In genomic region chr12:66964629-66965028, GRCh38 we compare ENCODE assay signal across 11 cellular contexts.
A peak's percentile ranks its signal among the peaks of the same experiment; 100 is the strongest.
DNase-seq lines count a peak whose midpoint lies in the region; ATAC-seq and TF ChIP-seq lines count a peak whose summit lies in the region.
"Had no signal": no experiment of that assay in that cellular context is flagged by ENCODE, and none has a peak within 500 bp of the region (broad histone marks: within the 10 kb centered on the region; RNA-seq: fewer than 3 reads in every experiment).

No MANE protein-coding gene starts in this region.

- H3K27ac Mint-ChIP-seq in activated naive CD8-positive, alpha-beta T cell treated with anti-CD3 and anti-CD28 coated beads, Interleukin-2, amount 50 U/mL, for 24 hours, result peak overlapping the region; percentile 45

- H3K27ac ChIP-seq in right lobe of liver, result no peak overlapping the region
- H3K27ac ChIP-seq: hepatocyte, neutrophil had no signal

- 19% methylated on average over 2 of the region's 2 CpGs for WGBS in right lobe of liver (ENCODE audit: insufficient coverage, low coverage, low lambda C conversion rate, missing lambda C conversion rate)

- no peaks in the 10 kb centered on the region for H3K36me3 Mint-ChIP-seq in activated naive CD8-positive, alpha-beta T cell treated with anti-CD3 and anti-CD28 coated beads, Interleukin-2, amount 50 U/mL, for 24 hours (ENCODE audit: low read depth)

- TF ChIP-seq CTCF in GM06990 (IDR thresholded peaks at IDR 0.05; ENCODE audit: insufficient read depth, low read length, poor library complexity, severe bottlenecking), result no peak
- no peak for TF ChIP-seq CTCF in right lobe of liver (IDR thresholded peaks at IDR 0.05)

- peak; percentile 95 for ATAC-seq in activated naive CD8-positive, alpha-beta T cell treated with anti-CD3 and anti-CD28 coated beads, Interleukin-2, amount 50 U/mL, for 24 hours
- ATAC-seq in HG02623 (IDR thresholded peaks at IDR 0.05; ENCODE audit: unreplicated experiment) (no peak), right lobe of liver (no peak)

- peaks cover 29% of the 10 kb centered on the region for H3K4me1 Mint-ChIP-seq in activated naive CD8-positive, alpha-beta T cell treated with anti-CD3 and anti-CD28 coated beads, Interleukin-2, amount 50 U/mL, for 24 hours

- intact Hi-C loops in right lobe of liver (cut with DNase I), result no loop called here

- no peaks in the 10 kb centered on the region for H3K4me1 ChIP-seq in right lobe of liver

- H3K9me3 ChIP-seq in right lobe of liver, result no peaks in the 10 kb centered on the region
- H3K9me3 ChIP-seq: neutrophil had no signal

- H3K9me3 Mint-ChIP-seq in activated naive CD8-positive, alpha-beta T cell treated with anti-CD3 and anti-CD28 coated beads, Interleukin-2, amount 50 U/mL, for 24 hours, result no peaks in the 10 kb centered on the region

- DNase-seq in GM06990 (ENCODE audit: extremely low read depth, insufficient read length), result peak; percentile 4
- peak; percentile 33 for DNase-seq in T follicular helper cell (ENCODE audit: low read depth)
- DNase-seq in activated naive CD8-positive, alpha-beta T cell treated with anti-CD3 and anti-CD28 coated beads, Interleukin-2, amount 50 U/mL, for 24 hours, result peak; percentile 14
- DNase-seq in renal cortical epithelial cell (ENCODE audit: low read depth), result peak; percentile 77
- no peak for DNase-seq in DMS53 (lab: John Stamatoyannopoulos, UW)
- DNase-seq in H7, result no peak
- no peak for DNase-seq in right lobe of liver
- DNase-seq: SHP77 had no signal

- TF ChIP-seq POLR2A in right lobe of liver (IDR thresholded peaks at IDR 0.05), result no peak

- H3K27me3 ChIP-seq in GM06990 (replicated peaks; ENCODE audit: control insufficient read depth, insufficient read depth, low read length) (no peaks in the 10 kb centered on the region), H7 (ENCODE audit: control insufficient read depth, insufficient read depth, low read length) (no peaks in the 10 kb centered on the region), right lobe of liver (no peaks in the 10 kb centered on the region)
- H3K27me3 ChIP-seq: hepatocyte, neutrophil had no signal

- H3K4me3 Mint-ChIP-seq in activated naive CD8-positive, alpha-beta T cell treated with anti-CD3 and anti-CD28 coated beads, Interleukin-2, amount 50 U/mL, for 24 hours, result peak overlapping the region; percentile 47

- H3K36me3 ChIP-seq in GM06990 (ENCODE audit: control insufficient read depth, insufficient read depth, low read length) (no peaks in the 10 kb centered on the region), H7 (replicated peaks; ENCODE audit: control insufficient read depth, insufficient read depth, low read length) (no peaks in the 10 kb centered on the region), right lobe of liver (no peaks in the 10 kb centered on the region)
- H3K36me3 ChIP-seq: neutrophil had no signal

- H3K4me3 ChIP-seq in GM06990 (replicated peaks; ENCODE audit: low read depth, low read length) (no peak overlapping the region), H7 (ENCODE audit: insufficient read depth, low read depth, low read length) (no peak overlapping the region), right lobe of liver (no peak overlapping the region)
- H3K4me3 ChIP-seq: hepatocyte had no signal

- no peaks in the 10 kb centered on the region for H3K27me3 Mint-ChIP-seq in activated naive CD8-positive, alpha-beta T cell treated with anti-CD3 and anti-CD28 coated beads, Interleukin-2, amount 50 U/mL, for 24 hours

Comparison
In these comparisons a context has a peak if more than half of its experiments do, and no peak if none do; other contexts are left out.
1. DNase-seq: peak in GM06990 (single experiment), T follicular helper cell (single experiment), activated naive CD8-positive, alpha-beta T cell treated with anti-CD3 and anti-CD28 coated beads, Interleukin-2, amount 50 U/mL, for 24 hours (single experiment) and renal cortical epithelial cell (single experiment); none in DMS53 (single experiment), H7 (single experiment) and right lobe of liver (0 of 3).